ENCODE assay signal across 8 cellular contexts in the genomic region with DNA sequence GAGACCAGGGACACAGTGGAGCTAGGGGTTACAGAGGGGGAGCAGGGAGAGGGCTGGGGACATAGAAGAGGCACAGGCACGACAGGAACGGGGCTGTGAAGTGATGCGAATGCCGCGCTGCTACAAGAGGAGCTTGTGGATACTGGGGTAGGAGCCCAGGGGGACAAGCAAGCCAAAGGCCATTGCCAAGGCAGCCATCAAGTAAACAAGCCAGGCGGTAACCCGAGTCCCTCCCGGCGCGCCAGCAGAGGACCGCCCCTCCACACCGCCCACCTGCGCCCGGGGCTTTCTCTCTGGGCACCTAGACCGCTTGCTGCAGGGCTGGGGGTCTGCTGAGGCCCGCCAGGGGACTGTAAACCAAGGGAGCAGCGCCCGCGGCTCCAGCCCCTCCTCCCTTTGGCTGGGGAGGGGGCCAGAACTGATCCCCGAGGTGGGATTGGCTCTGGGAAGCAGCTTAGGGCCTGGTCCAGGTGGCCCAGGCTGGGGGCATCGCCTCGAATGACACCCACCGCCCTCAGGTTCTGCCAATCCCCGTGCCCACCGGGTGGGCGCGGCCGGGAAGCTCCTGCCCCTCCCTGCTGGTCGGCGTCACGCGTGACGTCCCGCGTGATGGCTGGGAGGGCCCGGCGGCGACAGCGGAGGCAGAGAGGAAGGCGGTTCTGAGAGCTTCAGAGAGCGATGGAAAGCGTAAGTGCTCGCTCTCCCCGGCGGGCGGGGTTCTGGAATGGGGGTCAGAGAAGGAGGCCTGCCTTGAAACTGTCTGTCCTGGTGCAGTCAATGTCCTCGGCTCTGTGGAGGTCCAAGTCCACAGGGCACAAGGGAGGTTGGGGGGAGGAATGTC. TPM values are rescaled to one million over a fixed set of nuclear protein-coding genes. Genes with fewer than 3 reads are reported as not detected.
DNase-seq lines count a peak whose midpoint lies in the region; ATAC-seq, FAIRE-seq and TF ChIP-seq lines count a peak whose summit lies in the region.

No MANE protein-coding gene starts in this region.

- H3K27me3 ChIP-seq in K562 (ENCODE audit: control insufficient read depth in 2 of 2, insufficient read depth in 2 of 2, low read length in 2 of 2): peaks cover 2 to 4% of the 10 kb centered on the region in 2 experiments; a peak in 4 of 5 replicates

- H3K4me3 ChIP-seq in K562 (no peak overlapping the region), iPS-11a (ENCODE audit: low read depth, low read length) (peak overlapping the region; percentile 15)

- POLR2A ChIA-PET in K562 (lab: Yijun Ruan, JAX): interaction anchor here (1.0 to 1.7 kb wide), 3 partner anchors 9 to 13 kb away, joined by 4 to 6 read pairs (median 5); no protein-coding TSS in a partner anchor

- BruUV-seq in K562 (replicated peaks; lab: Mats Ljungman, UMichigan): no TSS peak

- peaks cover 12 to 45% of the 10 kb centered on the region in 2 experiments for H3K4me1 ChIP-seq in K562 (replicated peaks in 1 of 2; ENCODE audit: control insufficient read depth in 2 of 2, insufficient read depth in 2 of 2, low read length in 2 of 2)

- H3K9ac ChIP-seq in K562 (ENCODE audit: insufficient read depth in 1 of 2, low read depth in 2 of 2, low read length in 2 of 2): no peak overlapping the region; a peak in 1 of 4 replicates

- no peaks in the 10 kb centered on the region for H3K79me2 ChIP-seq in K562 (ENCODE audit: control insufficient read depth, insufficient read depth, low read length)

- ATAC-seq in K562 (no peak), sciatic nerve (peak; percentile 86), HG03571 (IDR thresholded peaks at IDR 0.05; ENCODE audit: unreplicated experiment) (no peak), HG02763 (IDR thresholded peaks at IDR 0.05; ENCODE audit: unreplicated experiment) (no peak)

- H3K27ac ChIP-seq in K562 (ENCODE audit: extremely low read depth, low read depth, low read length): no peak overlapping the region

- TF ChIP-seq POLR2A in K562 (conservative IDR thresholded peaks at IDR 0.05): no peak

- no peaks in the 10 kb centered on the region for H3K9me3 ChIP-seq in K562 (replicated peaks; ENCODE audit: control insufficient read depth, insufficient read depth, low read depth, low read length)

- TF ChIP-seq CTCF in GM13976 (IDR thresholded peaks at IDR 0.05; ENCODE audit: borderline replicate concordance, control extremely low read depth, extremely low read depth, insufficient read depth, missing control alignments) (no peak), K562 (IDR thresholded peaks at IDR 0.05 in 2 of 3, conservative IDR thresholded peaks at IDR 0.05 in 1 of 3; ENCODE audit: insufficient read depth in 2 of 3, low read depth in 1 of 3, low read length in 3 of 3) (no peak)

- in situ Hi-C loops in GM13976 (cut with MboI; ENCODE audit: low sequenced_read_pairs, unreplicated experiment) (loop anchor here (10.0 kb wide), 1 partner anchor 113 kb away; no protein-coding TSS in a partner anchor), K562 (cut with MboI) (no loop called here)

- CTCF ChIA-PET in K562 (lab: Yijun Ruan, JAX; ENCODE audit: low intra/inter-chr PET ratio): no interaction called here

- H4K20me1 ChIP-seq in K562 (replicated peaks; ENCODE audit: control insufficient read depth, insufficient read depth, low read length): no peaks in the 10 kb centered on the region

- TF ChIP-seq EP300 in K562 (IDR thresholded peaks at IDR 0.05; ENCODE audit: low read length): no peak

- H3K4me2 ChIP-seq in K562 (ENCODE audit: insufficient read depth, low read length): peak overlapping the region; percentile 57

- intact Hi-C loops in K562 (cut with micrococcal nuclease): loop anchor here (5.0 to 10.0 kb wide), 2 partner anchors 35 to 413 kb away; no protein-coding TSS in a partner anchor
- intact Hi-C loops in sciatic nerve (cut with DNase I): no loop called here

- TF ChIP-seq RAD21 in K562 (CRISPR knock-in tag; conservative IDR thresholded peaks at IDR 0.05 in 1 of 2, IDR thresholded peaks at IDR 0.05 in 1 of 2): no peak

- WGBS in K562 (ENCODE audit: insufficient coverage, low coverage, missing lambda C conversion rate): 26% methylated on average over 21 of the region's 47 CpGs

- DNase-seq in GM13976 (ENCODE audit: low spot score) (peak; percentile 73), M059J (ENCODE audit: low read depth) (peak; percentile 77), UCSD-AML1 (lab: John Stamatoyannopoulos, UW; ENCODE audit: unreplicated experiment) (peak; percentile 79), K562 (ENCODE audit: extremely low read depth in 1 of 4, low spot score in 3 of 4) (no peak), sciatic nerve (ENCODE audit: low spot score) (peak; percentile 91)

- no peak for FAIRE-seq in K562 (lab: Jason Lieb, UNC)

- H3K9me1 ChIP-seq in K562 (ENCODE audit: control insufficient read depth, insufficient read depth, low read length): no peaks in the 10 kb centered on the region

- H3K36me3 ChIP-seq in K562 (ENCODE audit: control insufficient read depth, insufficient read depth, low read length): no peaks in the 10 kb centered on the region

- peak overlapping the region; percentile 34; the same call in 1 of the 2 replicates for H2AFZ ChIP-seq in K562 (ENCODE audit: low read depth, low read length)

RNA-seq across cellular contexts. Expression of gene SFXN3, which starts 1.0 kb away (rescaled TPM):
- total RNA-seq in M059J (2014; rRNA removed; shearing (Covaris generic)): 38.7 and 58.0 TPM in 2 replicates
- total RNA-seq in K562 (2011; cell fraction: chromatin; rRNA removed; ENCODE audit: low replicate concordance): 6.0 and 9.2 TPM in 2 replicates
- total RNA-seq in K562 (2011; cell fraction: nucleolus; rRNA removed): 3.8 and 5.2 TPM in 2 replicates
- total RNA-seq in K562 (2011; cell fraction: nucleoplasm; rRNA removed): 3.7 and 5.1 TPM in 2 replicates
- total RNA-seq in K562 (2014; rRNA removed): 1.00 and 2.2 TPM in 2 replicates
- 0.64 and 0.69 TPM in 2 replicates for total RNA-seq in K562 (2014; rRNA removed; fragmentation: Illumina TruSeq; extraction: Trizol)
- total RNA-seq in K562 (2015; rRNA removed; fragmentation: Illumina TruSeq; extraction: Trizol): 0.58 and 0.68 TPM in 2 replicates
- total RNA-seq in K562 (2021): 1.4 and 1.8 TPM in 2 replicates
- polyA plus RNA-seq in K562 (2011; rRNA removed): 4.6 and 8.1 TPM in 2 replicates
- 5.6 and 7.0 TPM in 2 replicates for polyA plus RNA-seq in K562 (2011; cell fraction: cytosol; rRNA removed)
- polyA plus RNA-seq in K562 (2011; cell fraction: nucleus; rRNA removed): 15.8 and 21.0 TPM in 2 replicates
- polyA plus RNA-seq in K562 (2012): 1.6 and 3.3 TPM in 2 replicates
- 1.5 and 1.6 TPM in 2 replicates for polyA plus RNA-seq in K562 (2014; fragmentation: Illumina TruSeq; extraction: Trizol)
- under 1 TPM; 0.24 to 0.31 TPM for polyA plus RNA-seq in K562 (2014; fragmentation: Nextera tagmentation; extraction: Ambion mirVana)
- polyA plus RNA-seq in K562 (2014; rRNA removed): 0.86 and 0.96 TPM in 2 replicates
- 5.0 and 5.6 TPM in 2 replicates for polyA minus RNA-seq in K562 (2011; rRNA and poly(A)+ RNA removed)
- 2.5 and 5.0 TPM in 2 replicates for polyA minus RNA-seq in K562 (2011; cell fraction: cytosol; rRNA and poly(A)+ RNA removed)
- 3.4 and 5.2 TPM in 2 replicates for polyA minus RNA-seq in K562 (2011; cell fraction: nucleus; rRNA and poly(A)+ RNA removed)
- 58.9 TPM for total RNA-seq in sciatic nerve

RNA-seq across cellular contexts. Expression of gene PDZD7, which starts 1.1 kb away (rescaled TPM):
- 0.27 and 1.6 TPM in 2 replicates for total RNA-seq in M059J (2014; rRNA removed; shearing (Covaris generic))
- 0.69 TPM in 1 of 2 replicates, not detected in the other for total RNA-seq in K562 (2011; cell fraction: chromatin; rRNA removed; ENCODE audit: low replicate concordance)
- total RNA-seq in K562 (2011; cell fraction: nucleolus; rRNA removed): 0.79 and 0.83 TPM in 2 replicates
- 0.44 and 0.46 TPM in 2 replicates for total RNA-seq in K562 (2011; cell fraction: nucleoplasm; rRNA removed)
- total RNA-seq in K562 (2014; rRNA removed): 0.16 and 0.23 TPM in 2 replicates
- total RNA-seq in K562 (2014; rRNA removed; fragmentation: Illumina TruSeq; extraction: Trizol): 0.04 TPM in 1 of 2 replicates, not detected in the other
- total RNA-seq in K562 (2015; rRNA removed; fragmentation: Illumina TruSeq; extraction: Trizol): 0.04 and 0.07 TPM in 2 replicates
- total RNA-seq in K562 (2021): 0.09 and 0.29 TPM in 2 replicates
- 0.24 and 0.28 TPM in 2 replicates for polyA plus RNA-seq in K562 (2011; rRNA removed)
- polyA plus RNA-seq in K562 (2011; cell fraction: cytosol; rRNA removed): 0.15 and 0.57 TPM in 2 replicates
- 0.62 and 0.97 TPM in 2 replicates for polyA plus RNA-seq in K562 (2011; cell fraction: nucleus; rRNA removed)
- polyA plus RNA-seq in K562 (2012): 0.09 and 0.54 TPM in 2 replicates
- polyA plus RNA-seq in K562 (2014; fragmentation: Illumina TruSeq; extraction: Trizol): 0.04 TPM in 1 of 2 replicates, not detected in the other
- not detected for polyA plus RNA-seq in K562 (2014; fragmentation: Nextera tagmentation; extraction: Ambion mirVana)
- polyA plus RNA-seq in K562 (2014; rRNA removed): 0.04 and 0.07 TPM in 2 replicates
- 0.14 TPM in 1 of 2 replicates, not detected in the other for polyA minus RNA-seq in K562 (2011; rRNA and poly(A)+ RNA removed)
- polyA minus RNA-seq in K562 (2011; cell fraction: cytosol; rRNA and poly(A)+ RNA removed): 0.38 TPM in 1 of 2 replicates, not detected in the other
- 0.44 and 0.67 TPM in 2 replicates for polyA minus RNA-seq in K562 (2011; cell fraction: nucleus; rRNA and poly(A)+ RNA removed)
- total RNA-seq in sciatic nerve: 3.8 TPM

RNA-seq across cellular contexts. Expression of gene KAZALD1, which starts 29.8 kb away (rescaled TPM):
- total RNA-seq in M059J (2014; rRNA removed; shearing (Covaris generic)): 6.7 and 12.5 TPM in 2 replicates
- 4.6 and 10.2 TPM in 2 replicates for total RNA-seq in K562 (2011; cell fraction: chromatin; rRNA removed; ENCODE audit: low replicate concordance)
- 12.9 and 13.0 TPM in 2 replicates for total RNA-seq in K562 (2011; cell fraction: nucleolus; rRNA removed)
- total RNA-seq in K562 (2011; cell fraction: nucleoplasm; rRNA removed): 7.4 and 7.9 TPM in 2 replicates
- 7.5 and 9.7 TPM in 2 replicates for total RNA-seq in K562 (2014; rRNA removed)
- 2.4 and 2.7 TPM in 2 replicates for total RNA-seq in K562 (2014; rRNA removed; fragmentation: Illumina TruSeq; extraction: Trizol)
- total RNA-seq in K562 (2015; rRNA removed; fragmentation: Illumina TruSeq; extraction: Trizol): 7.8 and 8.5 TPM in 2 replicates
- total RNA-seq in K562 (2021): 8.6 and 9.1 TPM in 2 replicates
- 4.9 and 5.7 TPM in 2 replicates for polyA plus RNA-seq in K562 (2011; rRNA removed)
- polyA plus RNA-seq in K562 (2011; cell fraction: cytosol; rRNA removed): 6.7 and 10.6 TPM in 2 replicates
- polyA plus RNA-seq in K562 (2011; cell fraction: nucleus; rRNA removed): 15.5 and 16.6 TPM in 2 replicates
- polyA plus RNA-seq in K562 (2012): 8.5 and 11.1 TPM in 2 replicates
- polyA plus RNA-seq in K562 (2014; fragmentation: Illumina TruSeq; extraction: Trizol): 2.8 and 5.2 TPM in 2 replicates
- under 1 TPM; 0.15 to 0.31 TPM for polyA plus RNA-seq in K562 (2014; fragmentation: Nextera tagmentation; extraction: Ambion mirVana)
- polyA plus RNA-seq in K562 (2014; rRNA removed): 8.9 and 10.0 TPM in 2 replicates
- 3.4 and 4.8 TPM in 2 replicates for polyA minus RNA-seq in K562 (2011; rRNA and poly(A)+ RNA removed)
- polyA minus RNA-seq in K562 (2011; cell fraction: cytosol; rRNA and poly(A)+ RNA removed): 3.4 and 3.6 TPM in 2 replicates
- 14.4 and 25.2 TPM in 2 replicates for polyA minus RNA-seq in K562 (2011; cell fraction: nucleus; rRNA and poly(A)+ RNA removed)
- 4.7 TPM for total RNA-seq in sciatic nerve

RNA-seq across cellular contexts. Expression of gene LZTS2, which starts 32.4 kb away (rescaled TPM):
- total RNA-seq in M059J (2014; rRNA removed; shearing (Covaris generic)): 25.8 and 61.5 TPM in 2 replicates
- total RNA-seq in K562 (2011; cell fraction: chromatin; rRNA removed; ENCODE audit: low replicate concordance): 28.9 and 51.1 TPM in 2 replicates
- 36.8 and 39.7 TPM in 2 replicates for total RNA-seq in K562 (2011; cell fraction: nucleolus; rRNA removed)
- 26.9 and 34.2 TPM in 2 replicates for total RNA-seq in K562 (2011; cell fraction: nucleoplasm; rRNA removed)
- 27.2 and 31.7 TPM in 2 replicates for total RNA-seq in K562 (2014; rRNA removed)
- 5.4 and 6.4 TPM in 2 replicates for total RNA-seq in K562 (2014; rRNA removed; fragmentation: Illumina TruSeq; extraction: Trizol)
- total RNA-seq in K562 (2015; rRNA removed; fragmentation: Illumina TruSeq; extraction: Trizol): 18.5 and 19.8 TPM in 2 replicates
- total RNA-seq in K562 (2021): 38.6 and 42.1 TPM in 2 replicates
- 14.7 and 29.0 TPM in 2 replicates for polyA plus RNA-seq in K562 (2011; rRNA removed)
- polyA plus RNA-seq in K562 (2011; cell fraction: cytosol; rRNA removed): 28.1 and 68.0 TPM in 2 replicates
- 65.4 and 125 TPM in 2 replicates for polyA plus RNA-seq in K562 (2011; cell fraction: nucleus; rRNA removed)
- 34.1 and 35.5 TPM in 2 replicates for polyA plus RNA-seq in K562 (2012)
- 11.8 and 30.3 TPM in 2 replicates for polyA plus RNA-seq in K562 (2014; fragmentation: Illumina TruSeq; extraction: Trizol)
- under 1 TPM; 0.23 to 0.59 TPM for polyA plus RNA-seq in K562 (2014; fragmentation: Nextera tagmentation; extraction: Ambion mirVana)
- 42.5 and 43.7 TPM in 2 replicates for polyA plus RNA-seq in K562 (2014; rRNA removed)
- 8.0 and 8.6 TPM in 2 replicates for polyA minus RNA-seq in K562 (2011; rRNA and poly(A)+ RNA removed)
- polyA minus RNA-seq in K562 (2011; cell fraction: cytosol; rRNA and poly(A)+ RNA removed): 19.6 and 24.0 TPM in 2 replicates
- 19.8 and 24.9 TPM in 2 replicates for polyA minus RNA-seq in K562 (2011; cell fraction: nucleus; rRNA and poly(A)+ RNA removed)
- total RNA-seq in sciatic nerve: 78.6 TPM

RNA-seq across cellular contexts. Expression of gene TWNK, which starts 44.7 kb away (rescaled TPM):
- total RNA-seq in M059J (2014; rRNA removed; shearing (Covaris generic)): 5.4 and 9.6 TPM in 2 replicates
- total RNA-seq in K562 (2011; cell fraction: chromatin; rRNA removed; ENCODE audit: low replicate concordance): 20.7 and 34.6 TPM in 2 replicates
- total RNA-seq in K562 (2011; cell fraction: nucleolus; rRNA removed): 16.7 and 19.2 TPM in 2 replicates
- total RNA-seq in K562 (2011; cell fraction: nucleoplasm; rRNA removed): 17.9 and 20.4 TPM in 2 replicates
- total RNA-seq in K562 (2014; rRNA removed): 17.9 and 20.6 TPM in 2 replicates
- total RNA-seq in K562 (2014; rRNA removed; fragmentation: Illumina TruSeq; extraction: Trizol): 16.6 and 18.0 TPM in 2 replicates
- 13.6 and 14.3 TPM in 2 replicates for total RNA-seq in K562 (2015; rRNA removed; fragmentation: Illumina TruSeq; extraction: Trizol)
- total RNA-seq in K562 (2021): 19.2 and 24.5 TPM in 2 replicates
- polyA plus RNA-seq in K562 (2011; rRNA removed): 16.1 and 17.4 TPM in 2 replicates
- polyA plus RNA-seq in K562 (2011; cell fraction: cytosol; rRNA removed): 13.8 and 17.6 TPM in 2 replicates
- 13.3 and 19.8 TPM in 2 replicates for polyA plus RNA-seq in K562 (2011; cell fraction: nucleus; rRNA removed)
- polyA plus RNA-seq in K562 (2012): 10.5 and 24.8 TPM in 2 replicates
- 34.7 and 35.5 TPM in 2 replicates for polyA plus RNA-seq in K562 (2014; fragmentation: Illumina TruSeq; extraction: Trizol)
- 10 to 100 TPM; 11.6 to 14.8 TPM for polyA plus RNA-seq in K562 (2014; fragmentation: Nextera tagmentation; extraction: Ambion mirVana)
- 16.6 and 18.9 TPM in 2 replicates for polyA plus RNA-seq in K562 (2014; rRNA removed)
- 15.7 and 22.2 TPM in 2 replicates for polyA minus RNA-seq in K562 (2011; rRNA and poly(A)+ RNA removed)
- 8.4 and 13.6 TPM in 2 replicates for polyA minus RNA-seq in K562 (2011; cell fraction: cytosol; rRNA and poly(A)+ RNA removed)
- 7.5 and 8.2 TPM in 2 replicates for polyA minus RNA-seq in K562 (2011; cell fraction: nucleus; rRNA and poly(A)+ RNA removed)
- 5.9 TPM for total RNA-seq in sciatic nerve

Comparison
In these comparisons a context has a peak if more than half of its experiments do, and no peak if none do; other contexts are left out.
1. DNase-seq: peak in GM13976 (single experiment), M059J (single experiment), UCSD-AML1 (single experiment) and sciatic nerve (single experiment); none in K562 (0 of 4).